10 cellular contexts compared by ENCODE assay signal in the genomic region with DNA sequence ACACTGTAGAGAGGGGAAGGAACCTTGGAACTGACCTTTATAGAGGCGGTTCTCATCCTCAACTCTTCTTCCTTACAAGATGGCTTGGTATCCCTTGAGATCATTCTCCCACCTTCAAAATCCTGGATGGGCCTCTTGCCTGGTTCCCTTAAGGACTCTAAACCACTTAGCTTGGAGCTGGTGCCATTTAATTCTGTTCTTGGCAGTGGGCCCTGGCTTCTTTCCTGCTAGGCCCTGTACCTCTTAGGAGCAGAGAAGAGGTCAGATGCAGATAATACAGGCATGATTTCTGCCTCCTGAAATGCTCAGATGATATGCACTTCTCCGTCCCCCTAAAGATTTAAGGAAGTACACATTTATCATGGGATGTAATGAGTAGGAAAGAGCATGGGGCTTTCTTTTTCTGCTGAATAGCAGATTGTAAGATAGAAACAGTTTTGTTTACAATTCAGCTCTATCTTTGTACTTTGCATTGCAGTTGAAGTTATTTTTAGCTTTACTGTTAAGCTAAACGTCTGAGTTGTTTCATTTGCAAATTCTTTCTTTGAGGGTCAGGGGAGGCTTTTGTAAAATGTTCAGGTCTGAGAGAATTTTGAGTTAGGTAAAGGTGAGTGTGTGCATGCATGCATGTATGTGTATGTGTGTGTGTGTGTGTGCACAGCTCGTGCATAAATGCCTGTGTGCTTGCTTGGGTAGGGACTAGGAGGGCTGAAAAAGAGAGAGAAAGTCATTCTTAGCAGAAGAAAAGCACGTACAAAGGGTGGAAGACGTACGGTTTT.
DNase-seq lines count a peak whose midpoint lies in the region; ATAC-seq and TF ChIP-seq lines count a peak whose summit lies in the region.
"Had no signal": no experiment of that assay in that cellular context is flagged by ENCODE, and none has a peak within 500 bp of the region (broad histone marks: within the 10 kb centered on the region; RNA-seq: fewer than 3 reads in every experiment).

No MANE protein-coding gene starts in this region.

- H3K4me1 Mint-ChIP-seq in activated naive CD4-positive, alpha-beta T cell treated with anti-CD3 and anti-CD28 coated beads, Interleukin-2, amount 10 ng/mL, durations not matched to agents 7 days and 5 days, result no peaks in the 10 kb centered on the region

- H3K9me3 Mint-ChIP-seq in activated naive CD4-positive, alpha-beta T cell treated with anti-CD3 and anti-CD28 coated beads, Interleukin-2, amount 10 ng/mL, durations not matched to agents 7 days and 5 days, result no peaks in the 10 kb centered on the region

- no peaks in the 10 kb centered on the region for H3K36me3 Mint-ChIP-seq in activated naive CD4-positive, alpha-beta T cell treated with anti-CD3 and anti-CD28 coated beads, Interleukin-2, amount 10 ng/mL, durations not matched to agents 7 days and 5 days

- peak overlapping the region; percentile 4 for H3K4me3 ChIP-seq in smooth muscle cell

- H3K27me3 Mint-ChIP-seq in activated naive CD4-positive, alpha-beta T cell treated with anti-CD3 and anti-CD28 coated beads, Interleukin-2, amount 10 ng/mL, durations not matched to agents 7 days and 5 days, result no peaks in the 10 kb centered on the region

- DNase-seq in NCI-H2029 treated with DMSO at 0.1 percent for 48 hours (lab: John Stamatoyannopoulos, UW) (peak; percentile 82), germinal center (ENCODE audit: low spot score) (peak; percentile 4), smooth muscle cell (lab: John Stamatoyannopoulos, UW; ENCODE audit: unreplicated experiment) (no peak), HUDEP-2 (lab: John Stamatoyannopoulos, UW; ENCODE audit: unreplicated experiment in 76 of 76) (no peak), NK-92 (lab: John Stamatoyannopoulos, UW; ENCODE audit: unreplicated experiment) (no peak)
- no peak for DNase-seq in activated naive CD4-positive, alpha-beta T cell treated with anti-CD3 and anti-CD28 coated beads, Interleukin-2, amount 10 ng/mL, durations not matched to agents 7 days and 5 days
- DNase-seq: activated CD4-positive, alpha-beta T cell treated with anti-CD3 and anti-CD28 coated beads for 36 hours; left colon had no signal

- H3K4me3 Mint-ChIP-seq in activated naive CD4-positive, alpha-beta T cell treated with anti-CD3 and anti-CD28 coated beads, Interleukin-2, amount 10 ng/mL, durations not matched to agents 7 days and 5 days, result no peak overlapping the region
- H3K4me3 Mint-ChIP-seq: activated CD4-positive, alpha-beta T cell treated with anti-CD3 and anti-CD28 coated beads for 36 hours had no signal

- no peaks in the 10 kb centered on the region for H3F3A ChIP-seq in smooth muscle cell (ENCODE audit: low read depth)

- H3K4me1 ChIP-seq in smooth muscle cell (ENCODE audit: low read depth), result peaks cover 8% of the 10 kb centered on the region

- H3K4me2 ChIP-seq in smooth muscle cell, result peak overlapping the region; percentile 59

- H4K20me1 ChIP-seq in smooth muscle cell (ENCODE audit: low read depth), result peaks cover 43% of the 10 kb centered on the region

- H3K9me3 ChIP-seq in smooth muscle cell (replicated peaks; ENCODE audit: low read depth), result no peaks in the 10 kb centered on the region

- 63% methylated on average over 7 of the region's 7 CpGs for WGBS in smooth muscle cell (ENCODE audit: low lambda C conversion rate)

- TF ChIP-seq CTCF in smooth muscle cell (IDR thresholded peaks at IDR 0.05; ENCODE audit: borderline replicate concordance, insufficient read depth, poor library complexity, severe bottlenecking), result no peak

- H2AFZ ChIP-seq in smooth muscle cell (ENCODE audit: low read depth), result no peak overlapping the region

- ATAC-seq in GM21619 (IDR thresholded peaks at IDR 0.05; ENCODE audit: unreplicated experiment) (peak; percentile 40), HG02588 (IDR thresholded peaks at IDR 0.05; ENCODE audit: unreplicated experiment) (no peak)
- ATAC-seq: activated CD4-positive, alpha-beta T cell treated with anti-CD3 and anti-CD28 coated beads for 36 hours; left colon had no signal

- no peaks in the 10 kb centered on the region for H3K79me2 ChIP-seq in smooth muscle cell (ENCODE audit: low read depth)

- no peak overlapping the region for H3K27ac ChIP-seq in smooth muscle cell (ENCODE audit: low read depth)

- no peak overlapping the region for H3K27ac Mint-ChIP-seq in activated naive CD4-positive, alpha-beta T cell treated with anti-CD3 and anti-CD28 coated beads, Interleukin-2, amount 10 ng/mL, durations not matched to agents 7 days and 5 days
- H3K27ac Mint-ChIP-seq: activated CD4-positive, alpha-beta T cell treated with anti-CD3 and anti-CD28 coated beads for 36 hours had no signal

- peaks cover 32% of the 10 kb centered on the region for H3K27me3 ChIP-seq in smooth muscle cell (ENCODE audit: low read depth)

- H3K36me3 ChIP-seq in smooth muscle cell (ENCODE audit: low read depth), result no peaks in the 10 kb centered on the region

- CTCF ChIA-PET in activated naive CD4-positive, alpha-beta T cell treated with anti-CD3 and anti-CD28 coated beads, Interleukin-2, amount 10 ng/mL, durations not matched to agents 7 days and 5 days (lab: Charles Lee), result no interaction called here

- no peak overlapping the region for H3K9ac ChIP-seq in smooth muscle cell (ENCODE audit: low read depth)

Comparison
In these comparisons a context has a peak if more than half of its experiments do, and no peak if none do; other contexts are left out.
1. DNase-seq: peak in NCI-H2029 treated with DMSO at 0.1 percent for 48 hours (single experiment) and germinal center (single experiment); none in smooth muscle cell (single experiment), HUDEP-2 (0 of 76), NK-92 (single experiment) and activated naive CD4-positive, alpha-beta T cell treated with anti-CD3 and anti-CD28 coated beads, Interleukin-2, amount 10 ng/mL, durations not matched to agents 7 days and 5 days (single experiment).